9 cellular contexts compared by ENCODE assay signal in genomic region chr9:7935666-7936065, GRCh38.
A peak's percentile ranks its signal among the peaks of the same experiment; 100 is the strongest.
DNase-seq lines count a peak whose midpoint lies in the region; ATAC-seq, FAIRE-seq and TF ChIP-seq lines count a peak whose summit lies in the region.
"Had no signal": no experiment of that assay in that cellular context is flagged by ENCODE, and none has a peak within 500 bp of the region (broad histone marks: within the 10 kb centered on the region; RNA-seq: fewer than 3 reads in every experiment).

No MANE protein-coding gene starts in this region.

- 0% methylated on average over 2 of the region's 2 CpGs for WGBS in GM12878 (ENCODE audit: insufficient coverage, insufficient replicate concordance, low lambda C conversion rate, missing lambda C conversion rate)
- WGBS in body of pancreas, 2 donors, result 32 to 54% methylated on average over 2 of the region's 2 CpGs
- WGBS in stomach, 5 donors, result 9 to 19% (median 13%) methylated on average over 2 of the region's 2 CpGs

- no peak for FAIRE-seq in GM12878 (lab: Jason Lieb, UNC)

- H3K27me3 ChIP-seq in GM12878 (replicated peaks in 1 of 2; ENCODE audit: control insufficient read depth in 2 of 2, insufficient read depth in 2 of 2, low read length in 1 of 2) (no peaks in the 10 kb centered on the region), body of pancreas (no peaks in the 10 kb centered on the region), stomach (no peaks in the 10 kb centered on the region)

- no peak for TF ChIP-seq RAD21 in GM12878 (IDR thresholded peaks at IDR 0.05; ENCODE audit: insufficient read depth, low read depth, low read length)

- intact Hi-C loops in GM12878 (cut with micrococcal nuclease; ENCODE audit: unreplicated experiment) (no loop called here), body of pancreas (cut with DNase I) (no loop called here), stomach (cut with DNase I; ENCODE audit: low total_unique reads) (no loop called here)

- H3K4me1 ChIP-seq in GM12878 (ENCODE audit: control insufficient read depth, insufficient read depth, low read length) (no peaks in the 10 kb centered on the region), body of pancreas (no peaks in the 10 kb centered on the region), stomach (peaks cover 5 to 12% (median 6%) of the 10 kb centered on the region in 4 donors)

- no peak for TF ChIP-seq CTCF in GM12878 (IDR thresholded peaks at IDR 0.05 in 2 of 3, conservative IDR thresholded peaks at IDR 0.05 in 1 of 3; ENCODE audit: control insufficient read depth in 2 of 3, extremely low read depth in 1 of 3, insufficient read depth in 1 of 3, low read depth in 3 of 3, low read length in 3 of 3)
- TF ChIP-seq CTCF in body of pancreas (IDR thresholded peaks at IDR 0.05), result no peak
- no peak for TF ChIP-seq CTCF in stomach (IDR thresholded peaks at IDR 0.05)

- RAD21 ChIA-PET in GM12878 (lab: Charles Lee; ENCODE audit: unreplicated experiment), result no interaction called here

- H4K20me1 ChIP-seq in GM12878 (ENCODE audit: control insufficient read depth, insufficient read depth), result no peaks in the 10 kb centered on the region

- no peaks in the 10 kb centered on the region for H3K36me3 ChIP-seq in GM12878 (ENCODE audit: control insufficient read depth in 2 of 2, insufficient read depth in 2 of 2, low read length in 1 of 2)
- no peaks in the 10 kb centered on the region for H3K36me3 ChIP-seq in body of pancreas (replicated peaks in 1 of 2; ENCODE audit: insufficient read depth in 1 of 2, low read depth in 2 of 2)
- no peaks in the 10 kb centered on the region for H3K36me3 ChIP-seq in stomach

- SMC1A ChIA-PET in GM12878 (lab: Charles Lee; ENCODE audit: uncharacterized antibody, unreplicated experiment), result interaction anchor here (1.7 kb wide), 1 partner anchor 12 kb away, joined by 4 read pairs; no protein-coding TSS in a partner anchor

- in situ Hi-C loops in GM12878 (cut with MboI), result no loop called here

- H3K9me3 ChIP-seq in GM12878 (replicated peaks; ENCODE audit: control insufficient read depth, insufficient read depth, low read length) (no peaks in the 10 kb centered on the region), body of pancreas (peaks cover 0 to 8% (median 0%) of the 10 kb centered on the region in 3 donors), stomach (peaks cover 0 to 14% (median 11%) of the 10 kb centered on the region in 4 donors)

- no peak overlapping the region for H3K4me2 ChIP-seq in GM12878 (ENCODE audit: control insufficient read depth, insufficient read depth)

- POLR2A ChIA-PET in GM12878 (lab: Charles Lee), result no interaction called here

- peak; percentile 58 for ATAC-seq in HG03378 (IDR thresholded peaks at IDR 0.05; ENCODE audit: unreplicated experiment)
- ATAC-seq in GM12878, result peak; percentile 26; the same call in 2 of the 3 replicates
- no peak for ATAC-seq in body of pancreas

- H3K27ac ChIP-seq in GM12878 (ENCODE audit: control insufficient read depth, insufficient read depth) (no peak overlapping the region), body of pancreas (no peak overlapping the region), stomach (no peak overlapping the region)
- H3K27ac ChIP-seq: epithelial cell of prostate had no signal

- TF ChIP-seq POLR2A in GM12878 (IDR thresholded peaks at IDR 0.05; ENCODE audit: low read depth, low read length), result no peak
- no peak for TF ChIP-seq POLR2A in body of pancreas (IDR thresholded peaks at IDR 0.05)
- TF ChIP-seq POLR2A in stomach (IDR thresholded peaks at IDR 0.05), result no peak

- H3K9ac ChIP-seq in GM12878 (ENCODE audit: control insufficient read depth, insufficient read depth, low read length), result no peak overlapping the region

- CTCF ChIA-PET in GM12878 (lab: Yijun Ruan, JAX), result no interaction called here

- H2AFZ ChIP-seq in GM12878 (ENCODE audit: control insufficient read depth, low read depth, low read length), result no peak overlapping the region

- no TSS peak for BruUV-seq in GM12878 (replicated peaks; lab: Mats Ljungman, UMichigan)

- no peak for TF ChIP-seq EP300 in GM12878 (IDR thresholded peaks at IDR 0.05; ENCODE audit: borderline replicate concordance in 1 of 2, control insufficient read depth in 1 of 2, low read depth in 2 of 2, low read length in 2 of 2)
- no peak for TF ChIP-seq EP300 in stomach (IDR thresholded peaks at IDR 0.05)

- no peak overlapping the region for H3K4me3 ChIP-seq in GM12878
- no peak overlapping the region for H3K4me3 ChIP-seq in body of pancreas
- peak overlapping the region in 1 of 4 donors; percentile 11 for H3K4me3 ChIP-seq in stomach

- H3K79me2 ChIP-seq in GM12878 (ENCODE audit: control insufficient read depth, insufficient read depth, low read length), result no peaks in the 10 kb centered on the region

- DNase-seq in stimulated activated CD4-positive, alpha-beta T cell treated with anti-CD3 and anti-CD28 coated beads, Interleukin-4, amount 100 ng/mL, for 24 hours, result peak; percentile 7
- no peak for DNase-seq in stimulated activated CD4-positive, alpha-beta T cell treated with anti-CD3 and anti-CD28 coated beads, Interleukin-15, amount 100 ng/mL, for 24 hours
- DNase-seq in GM12878 (ENCODE audit: low read depth, low spot score) (no peak), body of pancreas (no peak), NCI-H2196 treated with DMSO at 0.1 percent for 48 hours (lab: John Stamatoyannopoulos, UW; ENCODE audit: unreplicated experiment) (no peak), stomach (no peak), islet precursor cell (no peak)

TF ChIP-seq in GM12878, 131 proteins besides CTCF, POLR2A, EP300 and RAD21:
- TF ChIP-seq CREM (IDR thresholded peaks at IDR 0.05; ENCODE audit: low read depth) (no peak), SREBF2 (IDR thresholded peaks at IDR 0.05; ENCODE audit: low read length) (no peak), EED (IDR thresholded peaks at IDR 0.05; ENCODE audit: low read depth) (no peak), TARDBP (IDR thresholded peaks at IDR 0.05; ENCODE audit: borderline replicate concordance) (no peak), ZNF24 (IDR thresholded peaks at IDR 0.05) (no peak), WRNIP1 (IDR thresholded peaks at IDR 0.05; ENCODE audit: borderline replicate concordance, low read depth, low read length) (no peak), PAX8 (IDR thresholded peaks at IDR 0.05) (no peak), PML (IDR thresholded peaks at IDR 0.05; ENCODE audit: low read length) (no peak), KDM1A (IDR thresholded peaks at IDR 0.05; ENCODE audit: borderline replicate concordance) (no peak), SMAD5 (IDR thresholded peaks at IDR 0.05; ENCODE audit: low read depth) (no peak)
- TF ChIP-seq, protein P1, sequence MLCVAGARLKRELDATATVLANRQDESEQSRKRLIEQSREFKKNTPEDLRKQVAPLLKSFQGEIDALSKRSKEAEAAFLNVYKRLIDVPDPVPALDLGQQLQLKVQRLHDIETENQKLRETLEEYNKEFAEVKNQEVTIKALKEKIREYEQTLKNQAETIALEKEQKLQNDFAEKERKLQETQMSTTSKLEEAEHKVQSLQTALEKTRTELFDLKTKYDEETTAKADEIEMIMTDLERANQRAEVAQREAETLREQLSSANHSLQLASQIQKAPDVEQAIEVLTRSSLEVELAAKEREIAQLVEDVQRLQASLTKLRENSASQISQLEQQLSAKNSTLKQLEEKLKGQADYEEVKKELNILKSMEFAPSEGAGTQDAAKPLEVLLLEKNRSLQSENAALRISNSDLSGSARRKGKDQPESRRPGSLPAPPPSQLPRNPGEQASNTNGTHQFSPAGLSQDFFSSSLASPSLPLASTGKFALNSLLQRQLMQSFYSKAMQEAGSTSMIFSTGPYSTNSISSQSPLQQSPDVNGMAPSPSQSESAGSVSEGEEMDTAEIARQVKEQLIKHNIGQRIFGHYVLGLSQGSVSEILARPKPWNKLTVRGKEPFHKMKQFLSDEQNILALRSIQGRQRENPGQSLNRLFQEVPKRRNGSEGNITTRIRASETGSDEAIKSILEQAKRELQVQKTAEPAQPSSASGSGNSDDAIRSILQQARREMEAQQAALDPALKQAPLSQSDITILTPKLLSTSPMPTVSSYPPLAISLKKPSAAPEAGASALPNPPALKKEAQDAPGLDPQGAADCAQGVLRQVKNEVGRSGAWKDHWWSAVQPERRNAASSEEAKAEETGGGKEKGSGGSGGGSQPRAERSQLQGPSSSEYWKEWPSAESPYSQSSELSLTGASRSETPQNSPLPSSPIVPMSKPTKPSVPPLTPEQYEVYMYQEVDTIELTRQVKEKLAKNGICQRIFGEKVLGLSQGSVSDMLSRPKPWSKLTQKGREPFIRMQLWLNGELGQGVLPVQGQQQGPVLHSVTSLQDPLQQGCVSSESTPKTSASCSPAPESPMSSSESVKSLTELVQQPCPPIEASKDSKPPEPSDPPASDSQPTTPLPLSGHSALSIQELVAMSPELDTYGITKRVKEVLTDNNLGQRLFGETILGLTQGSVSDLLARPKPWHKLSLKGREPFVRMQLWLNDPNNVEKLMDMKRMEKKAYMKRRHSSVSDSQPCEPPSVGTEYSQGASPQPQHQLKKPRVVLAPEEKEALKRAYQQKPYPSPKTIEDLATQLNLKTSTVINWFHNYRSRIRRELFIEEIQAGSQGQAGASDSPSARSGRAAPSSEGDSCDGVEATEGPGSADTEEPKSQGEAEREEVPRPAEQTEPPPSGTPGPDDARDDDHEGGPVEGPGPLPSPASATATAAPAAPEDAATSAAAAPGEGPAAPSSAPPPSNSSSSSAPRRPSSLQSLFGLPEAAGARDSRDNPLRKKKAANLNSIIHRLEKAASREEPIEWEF (IDR thresholded peaks at IDR 0.05; ENCODE audit: insufficient replicate concordance, low read depth, low read length), result no peak
